ENCODE assay signal across 8 cellular contexts in the genomic region with DNA sequence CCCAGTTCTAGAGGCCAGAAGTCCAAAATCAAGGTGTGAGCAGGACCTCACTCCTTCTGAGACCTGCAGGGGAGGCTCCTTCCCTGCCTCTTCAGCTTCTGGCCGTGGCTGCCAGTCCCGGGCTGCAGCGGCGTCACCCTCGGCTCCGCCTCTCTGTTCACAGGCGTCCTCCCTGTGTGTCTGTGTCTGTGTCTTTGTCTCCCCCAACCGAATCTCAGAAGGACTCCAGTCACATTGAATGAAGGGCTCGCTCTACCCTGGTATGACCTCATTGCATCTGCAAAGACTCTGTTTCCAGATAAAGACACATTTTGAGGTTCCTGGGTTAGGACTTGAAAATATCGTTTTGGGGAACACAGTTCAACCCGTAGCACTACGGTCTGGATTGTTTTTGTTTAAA. TPM values are rescaled to one million over a fixed set of nuclear protein-coding genes. Genes with fewer than 3 reads are reported as not detected.
DNase-seq lines count a peak whose midpoint lies in the region; ATAC-seq and TF ChIP-seq lines count a peak whose summit lies in the region.

No MANE protein-coding gene starts in this region.

- CTCF ChIA-PET in PC-9 (lab: Charles Lee): no interaction called here
- CTCF ChIA-PET in activated naive CD4-positive, alpha-beta T cell treated with anti-CD3 and anti-CD28 coated beads for 36 hours (lab: Charles Lee): no interaction called here

- H3K9me3 ChIP-seq in DOHH2 (ENCODE audit: control insufficient read depth, insufficient read depth, low read length): no peaks in the 10 kb centered on the region
- no peaks in the 10 kb centered on the region for H3K9me3 ChIP-seq in PC-9 (ENCODE audit: insufficient read depth, low read depth)
- no peaks in the 10 kb centered on the region for H3K9me3 ChIP-seq in smooth muscle cell (replicated peaks; ENCODE audit: low read depth)

- no TSS peak for BruUV-seq in PC-9 (replicated peaks; lab: Mats Ljungman, UMichigan)

- H4K20me1 ChIP-seq in DOHH2 (ENCODE audit: control insufficient read depth, insufficient read depth, low read depth, low read length): no peaks in the 10 kb centered on the region
- no peaks in the 10 kb centered on the region for H4K20me1 ChIP-seq in PC-9 (ENCODE audit: insufficient read depth)
- no peaks in the 10 kb centered on the region for H4K20me1 ChIP-seq in smooth muscle cell (ENCODE audit: low read depth)

- no peak overlapping the region for H3K9ac ChIP-seq in smooth muscle cell (ENCODE audit: low read depth)

- H3K9me2 ChIP-seq in DOHH2 (replicated peaks; ENCODE audit: control insufficient read depth, low read length): no peaks in the 10 kb centered on the region
- no peaks in the 10 kb centered on the region for H3K9me2 ChIP-seq in PC-9 (ENCODE audit: insufficient read depth)

- no peak overlapping the region for H3K27ac Mint-ChIP-seq in activated naive CD4-positive, alpha-beta T cell treated with anti-CD3 and anti-CD28 coated beads for 36 hours

- peak; percentile 42 for TF ChIP-seq CTCF in DOHH2 (IDR thresholded peaks at IDR 0.05; ENCODE audit: low read depth, low read length, poor library complexity, severe bottlenecking)
- no peak; the same call in 1 of the 2 replicates for TF ChIP-seq CTCF in PC-9 (conservative IDR thresholded peaks at IDR 0.05)
- no peak for TF ChIP-seq CTCF in smooth muscle cell (IDR thresholded peaks at IDR 0.05; ENCODE audit: borderline replicate concordance, insufficient read depth, poor library complexity, severe bottlenecking)

- H3K4me2 ChIP-seq in DOHH2 (ENCODE audit: low read length) (no peak overlapping the region), PC-9 (peak overlapping the region; percentile 24), smooth muscle cell (peak overlapping the region; percentile 66)

- no peak overlapping the region for H2AFZ ChIP-seq in PC-9
- H2AFZ ChIP-seq in smooth muscle cell (ENCODE audit: low read depth): peak overlapping the region; percentile 74

- H3K4me1 ChIP-seq in DOHH2 (ENCODE audit: control insufficient read depth, low read length): no peaks in the 10 kb centered on the region
- H3K4me1 ChIP-seq in PC-9 (replicated peaks; ENCODE audit: insufficient read depth): no peaks in the 10 kb centered on the region
- H3K4me1 ChIP-seq in smooth muscle cell (ENCODE audit: low read depth): no peaks in the 10 kb centered on the region

- POLR2A ChIA-PET in PC-9 (lab: Charles Lee; ENCODE audit: unreplicated experiment): no interaction called here

- H3K27me3 ChIP-seq in DOHH2 (ENCODE audit: control insufficient read depth, low read length) (peaks cover 13% of the 10 kb centered on the region), PC-9 (ENCODE audit: insufficient read depth, low read depth) (peaks cover 15% of the 10 kb centered on the region; the same call in 1 of the 2 replicates), smooth muscle cell (ENCODE audit: low read depth) (no peaks in the 10 kb centered on the region)

- no peak overlapping the region for H3K4me3 Mint-ChIP-seq in activated naive CD4-positive, alpha-beta T cell treated with anti-CD3 and anti-CD28 coated beads for 36 hours

- H3K79me2 ChIP-seq in DOHH2 (ENCODE audit: control insufficient read depth, low read length) (no peaks in the 10 kb centered on the region), PC-9 (ENCODE audit: low read depth) (no peaks in the 10 kb centered on the region), smooth muscle cell (ENCODE audit: low read depth) (no peaks in the 10 kb centered on the region)

- intact Hi-C loops in PC-9 (cut with micrococcal nuclease; ENCODE audit: unreplicated experiment): no loop called here
- intact Hi-C loops in activated naive CD4-positive, alpha-beta T cell treated with anti-CD3 and anti-CD28 coated beads for 36 hours (cut with micrococcal nuclease): loop anchor here (1.0 to 10.0 kb wide), 2 partner anchors 154 to 208 kb away; no protein-coding TSS in a partner anchor

- H3K36me3 Mint-ChIP-seq in activated naive CD4-positive, alpha-beta T cell treated with anti-CD3 and anti-CD28 coated beads for 36 hours (ENCODE audit: low read depth): no peaks in the 10 kb centered on the region

- H3F3A ChIP-seq in DOHH2 (ENCODE audit: control insufficient read depth, insufficient read depth) (no peaks in the 10 kb centered on the region), PC-9 (ENCODE audit: insufficient read depth, low read depth) (no peaks in the 10 kb centered on the region), smooth muscle cell (ENCODE audit: low read depth) (no peaks in the 10 kb centered on the region)

- peak; percentile 28 to 46 for DNase-seq in PC-9
- peak; percentile 70 for DNase-seq in activated naive CD4-positive, alpha-beta T cell treated with anti-CD3 and anti-CD28 coated beads for 36 hours
- DNase-seq in hepatic stellate cell (ENCODE audit: low spot score): peak; percentile 17
- no peak for DNase-seq in smooth muscle cell (lab: John Stamatoyannopoulos, UW; ENCODE audit: unreplicated experiment)
- no peak for DNase-seq in NCI-H226

- H3K36me3 ChIP-seq in DOHH2 (ENCODE audit: control insufficient read depth, low read length) (no peaks in the 10 kb centered on the region), PC-9 (ENCODE audit: low read depth) (no peaks in the 10 kb centered on the region), smooth muscle cell (ENCODE audit: low read depth) (no peaks in the 10 kb centered on the region)

- WGBS in smooth muscle cell (ENCODE audit: low lambda C conversion rate): 29% methylated on average over 12 of the region's 12 CpGs

- H3K27ac ChIP-seq in DOHH2 (ENCODE audit: low read depth, low read length) (no peak overlapping the region), PC-9 (no peak overlapping the region), smooth muscle cell (ENCODE audit: low read depth) (no peak overlapping the region)

- peaks cover 8% of the 10 kb centered on the region for H3K27me3 Mint-ChIP-seq in activated naive CD4-positive, alpha-beta T cell treated with anti-CD3 and anti-CD28 coated beads for 36 hours (ENCODE audit: low read depth)

- no peaks in the 10 kb centered on the region for H3K9me3 Mint-ChIP-seq in activated naive CD4-positive, alpha-beta T cell treated with anti-CD3 and anti-CD28 coated beads for 36 hours

- peaks cover 7% of the 10 kb centered on the region for H3K4me1 Mint-ChIP-seq in activated naive CD4-positive, alpha-beta T cell treated with anti-CD3 and anti-CD28 coated beads for 36 hours (ENCODE audit: low read depth)

- H3K4me3 ChIP-seq in DOHH2 (ENCODE audit: low read length) (no peak overlapping the region), PC-9 (no peak overlapping the region), smooth muscle cell (no peak overlapping the region)

- ATAC-seq in HG03520 (IDR thresholded peaks at IDR 0.05; ENCODE audit: unreplicated experiment) (peak; percentile 48), HG03571 (IDR thresholded peaks at IDR 0.05; ENCODE audit: unreplicated experiment) (no peak)

RNA-seq across cellular contexts. Expression of gene GALNT11, which starts 33.1 kb away (rescaled TPM):
- total RNA-seq in PC-9 (2021) (26.3 and 28.8 TPM in 2 replicates), smooth muscle cell (73.6 and 77.2 TPM in 2 replicates)
- 10 to 100 TPM; 15.6 to 19.8 TPM for total RNA-seq in activated naive CD4-positive, alpha-beta T cell treated with anti-CD3 and anti-CD28 coated beads for 36 hours
- 40.4 and 40.8 TPM in 2 replicates for polyA plus RNA-seq in smooth muscle cell

RNA-seq across cellular contexts. Expression of gene GALNTL5, which starts 36.1 kb away (rescaled TPM):
- not detected in 2 replicates for total RNA-seq in PC-9 (2021)
- not detected for total RNA-seq in activated naive CD4-positive, alpha-beta T cell treated with anti-CD3 and anti-CD28 coated beads for 36 hours
- not detected in 2 replicates for total RNA-seq in smooth muscle cell
- polyA plus RNA-seq in smooth muscle cell: not detected in 2 replicates

Comparison
In these comparisons a context has a peak if more than half of its experiments do, and no peak if none do; other contexts are left out.
1. DNase-seq: peak in PC-9 (2 of 2), activated naive CD4-positive, alpha-beta T cell treated with anti-CD3 and anti-CD28 coated beads for 36 hours (single experiment) and hepatic stellate cell (single experiment); none in smooth muscle cell (single experiment) and NCI-H226 (single experiment).